Comparison of ENCODE assay signal across 16 cellular contexts in genomic region chr2:101540518-101540917, GRCh38.
DNase-seq lines count a peak whose midpoint lies in the region; ATAC-seq, FAIRE-seq and TF ChIP-seq lines count a peak whose summit lies in the region.
"Had no signal": no experiment of that assay in that cellular context is flagged by ENCODE, and none has a peak within 500 bp of the region (broad histone marks: within the 10 kb centered on the region; RNA-seq: fewer than 3 reads in every experiment).

No MANE protein-coding gene starts in this region.

- no peak for TF ChIP-seq CTCF in fibroblast of pulmonary artery (IDR thresholded peaks at IDR 0.05; ENCODE audit: low read length, missing control alignments)
- no peak for TF ChIP-seq CTCF in smooth muscle cell (IDR thresholded peaks at IDR 0.05; ENCODE audit: borderline replicate concordance, insufficient read depth, poor library complexity, severe bottlenecking)

- peak overlapping the region; percentile 10 for H2AFZ ChIP-seq in smooth muscle cell (ENCODE audit: low read depth)

- no peak for ATAC-seq in HG03457 (IDR thresholded peaks at IDR 0.05; ENCODE audit: unreplicated experiment)
- ATAC-seq: activated naive CD4-positive, alpha-beta T cell treated with anti-CD3 and anti-CD28 coated beads, Interleukin-2, amount 50 U/mL, for 72 hours; heart right ventricle; Right ventricle myocardium inferior had no signal

- H4K20me1 ChIP-seq in smooth muscle cell (ENCODE audit: low read depth): no peaks in the 10 kb centered on the region

- H3K27ac ChIP-seq in SJCRH30 (no peak overlapping the region), smooth muscle cell (ENCODE audit: low read depth) (no peak overlapping the region), small intestine (ENCODE audit: low read depth in 1 of 2, low read length in 1 of 2) (no peak overlapping the region)
- H3K27ac ChIP-seq: heart right ventricle had no signal

- H3F3A ChIP-seq in smooth muscle cell (ENCODE audit: low read depth): peaks cover 4% of the 10 kb centered on the region

- H3K9ac ChIP-seq in smooth muscle cell (ENCODE audit: low read depth): no peak overlapping the region

- no peaks in the 10 kb centered on the region for H3K27me3 ChIP-seq in SJCRH30
- H3K27me3 ChIP-seq in smooth muscle cell (ENCODE audit: low read depth): no peaks in the 10 kb centered on the region
- H3K27me3 ChIP-seq in small intestine (ENCODE audit: control insufficient read depth in 2 of 2, insufficient read depth in 2 of 2, low read length in 2 of 2): no peaks in the 10 kb centered on the region

- no peak for FAIRE-seq in small intestine (lab: Jason Lieb, UNC)
- no peak for FAIRE-seq in HTR-8/SVneo (lab: Jason Lieb, UNC)

- DNase-seq in NCI-H2171 treated with DMSO at 0.1 percent for 48 hours (lab: John Stamatoyannopoulos, UW) (peak; percentile 1), NCI-H2171 (lab: John Stamatoyannopoulos, UW) (no peak), SJCRH30 (peak; percentile 24 to 59), fibroblast of pulmonary artery (ENCODE audit: low read depth) (peak; percentile 67), smooth muscle cell (lab: John Stamatoyannopoulos, UW; ENCODE audit: unreplicated experiment) (no peak), small intestine (no peak), HTR-8/SVneo (ENCODE audit: insufficient read length, low spot score) (no peak)
- DNase-seq: 8988T; activated CD4-positive, alpha-beta T cell treated with anti-CD3 and anti-CD28 coated beads for 4 hours; heart right ventricle; NCI-H1092 treated with DMSO at 0.1 percent for 48 hours; NK-92 treated with Interleukin-12 subunit alpha and Interleukin-12 subunit beta, amount 100 ng/mL, for 24 hours; posterior cingulate gyrus had no signal

- H3K4me1 ChIP-seq in SJCRH30 (no peaks in the 10 kb centered on the region), smooth muscle cell (ENCODE audit: low read depth) (no peaks in the 10 kb centered on the region), small intestine (ENCODE audit: control insufficient read depth in 2 of 2, insufficient read depth in 1 of 2, low read depth in 1 of 2, low read length in 1 of 2) (no peaks in the 10 kb centered on the region)
- H3K4me1 ChIP-seq: heart right ventricle had no signal

- H3K36me3 ChIP-seq in SJCRH30 (no peaks in the 10 kb centered on the region), smooth muscle cell (ENCODE audit: low read depth) (no peaks in the 10 kb centered on the region), small intestine (ENCODE audit: control insufficient read depth in 2 of 2, insufficient read depth in 2 of 2, low read length in 2 of 2) (no peaks in the 10 kb centered on the region)
- H3K36me3 ChIP-seq: heart right ventricle had no signal

- H3K4me3 ChIP-seq in SJCRH30: no peak overlapping the region
- H3K4me3 ChIP-seq in fibroblast of pulmonary artery (replicated peaks; ENCODE audit: low read depth, low read length): no peak overlapping the region
- H3K4me3 ChIP-seq in smooth muscle cell: no peak overlapping the region
- H3K4me3 ChIP-seq in small intestine (ENCODE audit: low read depth in 1 of 2, low read length in 2 of 2): no peak overlapping the region
- H3K4me3 ChIP-seq: heart right ventricle had no signal

- no peaks in the 10 kb centered on the region for H3K9me3 ChIP-seq in SJCRH30 (replicated peaks)
- no peaks in the 10 kb centered on the region for H3K9me3 ChIP-seq in smooth muscle cell (replicated peaks; ENCODE audit: low read depth)
- no peaks in the 10 kb centered on the region for H3K9me3 ChIP-seq in small intestine (ENCODE audit: control insufficient read depth, low read depth)

- no peaks in the 10 kb centered on the region for H3K79me2 ChIP-seq in smooth muscle cell (ENCODE audit: low read depth)

- WGBS in smooth muscle cell (ENCODE audit: low lambda C conversion rate): 46% methylated on average over 3 of the region's 3 CpGs
- WGBS in small intestine, 3 donors: 69 to 86% (median 82%) methylated on average over 3 of the region's 3 CpGs

- peak overlapping the region; percentile 40 for H3K4me2 ChIP-seq in smooth muscle cell

Comparison
In these comparisons a context has a peak if more than half of its experiments do, and no peak if none do; other contexts are left out.
1. DNase-seq: peak in NCI-H2171 treated with DMSO at 0.1 percent for 48 hours (single experiment), SJCRH30 (2 of 2) and fibroblast of pulmonary artery (single experiment); none in NCI-H2171 (single experiment), smooth muscle cell (single experiment), small intestine (single experiment) and HTR-8/SVneo (single experiment).